9 cellular contexts compared by ENCODE assay signal in genomic region chr2:136135924-136136906, GRCh38. TPM values are rescaled to one million over a fixed set of nuclear protein-coding genes. Genes with fewer than 3 reads are reported as not detected.
DNase-seq lines count a peak whose midpoint lies in the region; ATAC-seq lines count a peak whose summit lies in the region.
"Had no signal": no experiment of that assay in that cellular context is flagged by ENCODE, and none has a peak within 500 bp of the region (broad histone marks: within the 10 kb centered on the region; RNA-seq: fewer than 3 reads in every experiment).

No MANE protein-coding gene starts in this region.

- peak; percentile 65 for ATAC-seq in Right ventricle myocardium superior (ENCODE audit: poor library complexity)
- ATAC-seq in HG03280 (IDR thresholded peaks at IDR 0.05; ENCODE audit: unreplicated experiment): peak; percentile 45
- ATAC-seq in activated naive CD8-positive, alpha-beta T cell treated with anti-CD3 and anti-CD28 coated beads, Interleukin-2, amount 10 ng/mL, durations not matched to agents 7 days and 5 days (ENCODE audit: low read depth): peak; percentile 76

- peaks cover 3% of the 10 kb centered on the region for H3K36me3 Mint-ChIP-seq in activated naive CD8-positive, alpha-beta T cell treated with anti-CD3 and anti-CD28 coated beads, Interleukin-2, amount 10 ng/mL, durations not matched to agents 7 days and 5 days

- intact Hi-C loops in Right ventricle myocardium superior (cut with DNase I) (no loop called here), cardiac septum (cut with DNase I) (no loop called here)

- H3K27ac Mint-ChIP-seq in activated naive CD8-positive, alpha-beta T cell treated with anti-CD3 and anti-CD28 coated beads, Interleukin-2, amount 10 ng/mL, durations not matched to agents 7 days and 5 days: peak overlapping the region; percentile 89

- no peak overlapping the region for H3K4me3 ChIP-seq in skin epidermis

- POLR2A ChIA-PET in activated naive CD8-positive, alpha-beta T cell treated with anti-CD3 and anti-CD28 coated beads, Interleukin-2, amount 10 ng/mL, durations not matched to agents 7 days and 5 days (lab: Charles Lee): interaction anchor here (0.6 to 8.9 kb wide), 26 partner anchors 11 to 424 kb away, joined by 3 to 92 read pairs (median 4); partner anchors contain the start of genes CXCR4 and DARS1

- peaks cover 7% of the 10 kb centered on the region for H3K27me3 Mint-ChIP-seq in activated naive CD8-positive, alpha-beta T cell treated with anti-CD3 and anti-CD28 coated beads, Interleukin-2, amount 10 ng/mL, durations not matched to agents 7 days and 5 days

- DNase-seq in Right ventricle myocardium superior (no peak), cardiac septum (ENCODE audit: low spot score) (no peak), SIG-M5 (lab: John Stamatoyannopoulos, UW) (peak; percentile 88), islet precursor cell (no peak), inferior parietal cortex (ENCODE audit: extremely low spot score) (no peak)
- DNase-seq in activated naive CD8-positive, alpha-beta T cell treated with anti-CD3 and anti-CD28 coated beads, Interleukin-2, amount 10 ng/mL, durations not matched to agents 7 days and 5 days: peak; percentile 56

- peak overlapping the region in 15 of 21 experiments; percentile 6 to 97 (median 75) for H3K27ac ChIP-seq in skin epidermis
- H3K27ac ChIP-seq: VCaP had no signal

- H3K4me3 Mint-ChIP-seq in activated naive CD8-positive, alpha-beta T cell treated with anti-CD3 and anti-CD28 coated beads, Interleukin-2, amount 10 ng/mL, durations not matched to agents 7 days and 5 days: peak overlapping the region; percentile 47

- peaks cover 75% of the 10 kb centered on the region for H3K4me1 Mint-ChIP-seq in activated naive CD8-positive, alpha-beta T cell treated with anti-CD3 and anti-CD28 coated beads, Interleukin-2, amount 10 ng/mL, durations not matched to agents 7 days and 5 days

- H3K9me3 Mint-ChIP-seq in activated naive CD8-positive, alpha-beta T cell treated with anti-CD3 and anti-CD28 coated beads, Interleukin-2, amount 10 ng/mL, durations not matched to agents 7 days and 5 days: no peaks in the 10 kb centered on the region

RNA-seq across cellular contexts. Expression of gene CXCR4, which starts 18.3 kb away (rescaled TPM):
- total RNA-seq in Right ventricle myocardium superior (2.0 TPM), cardiac septum (4.4 TPM)
- 100 to 1,000 TPM; 288 to 293 TPM for total RNA-seq in activated naive CD8-positive, alpha-beta T cell treated with anti-CD3 and anti-CD28 coated beads, Interleukin-2, amount 10 ng/mL, durations not matched to agents 7 days and 5 days

Comparison
In these comparisons a context has a peak if more than half of its experiments do, and no peak if none do; other contexts are left out.
1. DNase-seq: peak in SIG-M5 (single experiment) and activated naive CD8-positive, alpha-beta T cell treated with anti-CD3 and anti-CD28 coated beads, Interleukin-2, amount 10 ng/mL, durations not matched to agents 7 days and 5 days (single experiment); none in Right ventricle myocardium superior (single experiment), cardiac septum (single experiment), islet precursor cell (single experiment) and inferior parietal cortex (single experiment).
2. RNA of gene CXCR4, which starts 18.3 kb away (total RNA-seq): 288 to 293 TPM in activated naive CD8-positive, alpha-beta T cell treated with anti-CD3 and anti-CD28 coated beads, Interleukin-2, amount 10 ng/mL, durations not matched to agents 7 days and 5 days; 4.4 TPM in cardiac septum (single experiment) and 2.0 TPM in Right ventricle myocardium superior (single experiment); every median in the first group is over 10 times any median in the second.
3. Peak in every context shown above with its lines, with median percentiles within 50 percentile points of each other: ATAC-seq.